In the genomic region with DNA sequence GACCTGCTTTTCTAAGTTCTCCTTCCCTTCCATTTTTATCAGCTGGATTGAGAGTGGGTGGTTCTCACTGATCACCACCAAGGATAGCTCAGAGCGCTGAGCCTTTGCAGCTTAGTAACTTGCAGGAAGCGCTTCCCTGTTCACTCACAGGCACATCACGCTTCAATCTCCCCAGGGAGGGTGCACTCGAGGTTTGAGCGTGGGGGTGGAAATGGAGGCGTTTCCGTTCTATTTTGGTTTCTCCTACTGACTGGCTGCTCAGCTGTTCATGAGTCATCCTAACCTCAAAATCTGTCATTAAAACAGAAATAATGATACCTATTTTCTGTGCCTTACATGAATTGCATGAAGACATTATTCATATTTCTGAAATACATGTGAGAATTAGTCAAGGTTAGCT, we compare ENCODE assay signal across 8 cellular contexts.
DNase-seq lines count a peak whose midpoint lies in the region; ATAC-seq and TF ChIP-seq lines count a peak whose summit lies in the region.

No MANE protein-coding gene starts in this region.

- no peaks in the 10 kb centered on the region for H3K36me3 ChIP-seq in BJ (ENCODE audit: control insufficient read depth, insufficient read depth, low read length)
- H3K36me3 ChIP-seq in NT2/D1 (ENCODE audit: insufficient read depth, insufficient read length, low read length), result no peaks in the 10 kb centered on the region
- H3K36me3 ChIP-seq in thoracic aorta, result no peaks in the 10 kb centered on the region

- H3K4me3 ChIP-seq in BJ (ENCODE audit: low read depth, low read length) (no peak overlapping the region), NT2/D1 (ENCODE audit: insufficient read length, low read depth) (no peak overlapping the region), fibroblast of the aortic adventitia (ENCODE audit: low read depth, low read length) (no peak overlapping the region), thoracic aorta (peak overlapping the region; percentile 36)

- no peak overlapping the region for H3K9ac ChIP-seq in NT2/D1 (ENCODE audit: insufficient read length, low read depth)

- CTCF ChIA-PET in BJ (lab: Yijun Ruan, JAX), result interaction anchor here (0.7 to 1.4 kb wide), 4 partner anchors 9 to 291 kb away, joined by 3 to 4 read pairs (median 4); no protein-coding TSS in a partner anchor

- DNase-seq in BJ (ENCODE audit: low read depth) (peak; percentile 89), GM19238 (ENCODE audit: insufficient read length, low spot score) (peak; percentile 37), NT2/D1 (ENCODE audit: low read depth, low spot score) (peak; percentile 11), activated T-cell treated with anti-CD3 and anti-CD28 coated beads for 4 hours (peak; percentile 46), fibroblast of the aortic adventitia (ENCODE audit: low read depth) (peak; percentile 97), non-pigmented ciliary epithelial cell (ENCODE audit: low read depth) (peak; percentile 96), thoracic aorta (ENCODE audit: low spot score) (peak; percentile 85)

- H3K9me3 ChIP-seq in NT2/D1 (ENCODE audit: insufficient read depth, low read length) (no peaks in the 10 kb centered on the region), thoracic aorta (no peaks in the 10 kb centered on the region)

- H3K27me3 ChIP-seq in BJ (ENCODE audit: control insufficient read depth, insufficient read depth, low read length), result no peaks in the 10 kb centered on the region
- H3K27me3 ChIP-seq in NT2/D1 (ENCODE audit: insufficient read depth, insufficient read length), result no peaks in the 10 kb centered on the region
- no peaks in the 10 kb centered on the region for H3K27me3 ChIP-seq in thoracic aorta (replicated peaks; ENCODE audit: insufficient read depth)

- peak overlapping the region; percentile 53 for H3K27ac ChIP-seq in thoracic aorta

- ATAC-seq in HG03159 (IDR thresholded peaks at IDR 0.05; ENCODE audit: unreplicated experiment) (peak; percentile 99), thoracic aorta (ENCODE audit: insufficient number of reproducible peaks, low FRiP score, low read depth) (peak; percentile 87)

- H3K4me1 ChIP-seq in NT2/D1 (ENCODE audit: insufficient read depth, insufficient read length) (no peaks in the 10 kb centered on the region), thoracic aorta (ENCODE audit: control insufficient read depth in 1 of 2, low read depth in 2 of 2) (peaks cover 17 to 30% of the 10 kb centered on the region in 2 donors)

- POLR2A ChIA-PET in BJ (lab: Charles Lee), result interaction anchor here (0.6 kb wide), 1 partner anchor 40 kb away, joined by 3 read pairs; no protein-coding TSS in a partner anchor

- TF ChIP-seq CTCF in BJ (IDR thresholded peaks at IDR 0.05; ENCODE audit: insufficient read depth, low read depth, low read length) (no peak), fibroblast of the aortic adventitia (IDR thresholded peaks at IDR 0.05; ENCODE audit: insufficient read depth, low read length) (no peak), thoracic aorta (IDR thresholded peaks at IDR 0.05) (no peak)

Comparison
In these comparisons a context has a peak if more than half of its experiments do, and no peak if none do; other contexts are left out.
1. DNase-seq: peak in every context shown above with its lines; median percentile 97 in fibroblast of the aortic adventitia; 96 in non-pigmented ciliary epithelial cell; 89 in BJ; 85 in thoracic aorta; 46 in activated T-cell treated with anti-CD3 and anti-CD28 coated beads for 4 hours; 37 in GM19238; 11 in NT2/D1.